Comparison of ENCODE assay signal across 8 cellular contexts in the genomic region with DNA sequence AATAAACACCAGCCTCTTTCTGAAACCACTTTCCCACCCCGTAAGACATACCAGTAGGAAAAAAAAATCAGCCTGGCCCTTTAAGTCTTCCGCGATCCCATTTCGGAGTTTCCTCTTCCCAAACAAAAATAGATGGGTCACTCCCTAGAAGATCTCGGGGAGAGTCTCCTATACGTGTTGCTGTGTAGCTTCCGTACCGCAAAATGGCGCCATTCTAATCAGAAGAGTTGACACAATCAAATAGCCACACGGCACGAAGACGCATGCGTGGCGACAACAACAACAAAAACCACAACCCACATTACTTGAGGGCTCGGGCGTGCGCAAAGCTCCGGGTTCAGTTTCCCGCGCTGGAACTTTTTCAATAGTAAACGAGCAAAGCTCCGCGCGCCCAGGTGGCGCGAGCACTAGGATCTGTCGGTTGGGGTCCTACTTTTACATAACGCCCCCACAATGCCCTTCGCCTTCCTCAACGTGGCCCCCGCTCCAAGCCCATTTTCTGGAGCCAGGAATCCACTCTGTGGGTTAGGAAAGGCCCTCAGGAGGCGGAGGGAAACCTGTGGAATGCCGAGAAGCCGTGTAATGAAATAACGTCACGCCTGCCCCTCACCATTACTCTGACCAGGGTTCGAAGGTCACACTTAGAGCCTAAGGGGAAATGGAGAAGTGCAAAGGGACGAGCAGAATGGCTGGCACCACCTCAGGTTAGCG. TPM values are rescaled to one million over a fixed set of nuclear protein-coding genes. Genes with fewer than 3 reads are reported as not detected.
DNase-seq lines count a peak whose midpoint lies in the region; ATAC-seq and TF ChIP-seq lines count a peak whose summit lies in the region.

GPANK1 (minus strand) TSS at position 208 of the 711 bp plus-strand sequence. CDS start 519 bp downstream, outside the sequence.

- peak within 1 kb of the TSS; percentile 85 to 90 for H3K27ac ChIP-seq in ovary
- H3K27ac ChIP-seq in thoracic aorta, result peak within 1 kb of the TSS; percentile 95 to 97

- TF ChIP-seq CTCF in Caco-2 (IDR thresholded peaks at IDR 0.05; ENCODE audit: insufficient read depth in 1 of 2, low read depth in 1 of 2, low read length in 1 of 2, severe bottlenecking in 1 of 2, unreplicated experiment in 1 of 2) (no peak), ovary (IDR thresholded peaks at IDR 0.05) (no peak), thoracic aorta (IDR thresholded peaks at IDR 0.05) (no peak)

- 0 to 1% (median 0%) methylated on average over 39 of the region's 39 CpGs for WGBS in ovary, 3 donors

- DNase-seq in Caco-2, result peak; percentile 79 to 85
- DNase-seq in H7, result peak; percentile 82
- DNase-seq in NCI-H146 (lab: John Stamatoyannopoulos, UW), result peak; percentile 89
- peak; percentile 87 for DNase-seq in T follicular helper cell (ENCODE audit: low read depth)
- peak; percentile 73 for DNase-seq in activated naive CD8-positive, alpha-beta T cell treated with anti-CD3 and anti-CD28 coated beads, Interleukin-2, amount 50 U/mL, for 16 hours (ENCODE audit: low read depth, low spot score)
- DNase-seq in head of caudate nucleus, result peak; percentile 80 to 96 (median 90)
- DNase-seq in ovary, result peak; percentile 87 to 93 (median 89)
- peak; percentile 86 for DNase-seq in thoracic aorta (ENCODE audit: low spot score)

- H3K27me3 ChIP-seq in Caco-2 (replicated peaks; ENCODE audit: control insufficient read depth, insufficient read depth, low read length) (no peaks in the 10 kb centered on the region), H7 (ENCODE audit: control insufficient read depth, insufficient read depth, low read length) (no peaks in the 10 kb centered on the region), ovary (no peaks in the 10 kb centered on the region), thoracic aorta (replicated peaks; ENCODE audit: insufficient read depth) (no peaks in the 10 kb centered on the region)

- POLR2A ChIA-PET in Caco-2 (lab: Charles Lee), result interaction anchor here (0.5 to 2.0 kb wide), 13 partner anchors 10 to 281 kb away, joined by 3 to 25 read pairs (median 4); partner anchors contain the start of genes APOM, BAG6, CFB and DDX39B

- peaks cover 25% of the 10 kb centered on the region for H3K4me1 Mint-ChIP-seq in Caco-2 (ENCODE audit: low read depth, unreplicated experiment)

- TF ChIP-seq EP300 in ovary (IDR thresholded peaks at IDR 0.05), result no peak

- peaks cover 17% of the 10 kb centered on the region for H3K4me1 ChIP-seq in Caco-2
- H3K4me1 ChIP-seq in ovary (ENCODE audit: insufficient read depth), result peaks cover 17% of the 10 kb centered on the region
- peaks cover 19 to 57% of the 10 kb centered on the region in 2 donors for H3K4me1 ChIP-seq in thoracic aorta (ENCODE audit: control insufficient read depth in 1 of 2, low read depth in 2 of 2)

- TF ChIP-seq POLR2A in ovary (IDR thresholded peaks at IDR 0.05), result peak; percentile 63

- H3K4me3 ChIP-seq in Caco-2 (ENCODE audit: low read depth, low read length), result peak within 1 kb of the TSS; percentile 90
- peak within 1 kb of the TSS; percentile 94 for H3K4me3 ChIP-seq in H7 (ENCODE audit: insufficient read depth, low read depth, low read length)
- peak within 1 kb of the TSS; percentile 78 for H3K4me3 ChIP-seq in ovary
- H3K4me3 ChIP-seq in thoracic aorta, result peak within 1 kb of the TSS; percentile 98

- peaks cover 95% of the 10 kb centered on the region for H3K36me3 Mint-ChIP-seq in Caco-2 (ENCODE audit: insufficient read depth, unreplicated experiment)

- peak within 1 kb of the TSS; percentile 86 for H3K4me3 Mint-ChIP-seq in Caco-2 (ENCODE audit: unreplicated experiment)

- peaks cover 2% of the 10 kb centered on the region for H3K36me3 ChIP-seq in Caco-2 (ENCODE audit: control insufficient read depth, insufficient read depth, low read length)
- peaks cover 34% of the 10 kb centered on the region for H3K36me3 ChIP-seq in H7 (replicated peaks; ENCODE audit: control insufficient read depth, insufficient read depth, low read length)
- H3K36me3 ChIP-seq in ovary, result no peaks in the 10 kb centered on the region
- peaks cover 28% of the 10 kb centered on the region for H3K36me3 ChIP-seq in thoracic aorta

- H3K27ac Mint-ChIP-seq in Caco-2 (ENCODE audit: unreplicated experiment), result peak within 1 kb of the TSS; percentile 96

- intact Hi-C loops in Caco-2 (cut with micrococcal nuclease; ENCODE audit: unreplicated experiment), result loop anchor here (1.0 to 5.0 kb wide), 5 partner anchors 13 to 162 kb away; partner anchors contain the start of genes ATP6V1G2, BAG6, CLIC1 and HSPA1B
- intact Hi-C loops in head of caudate nucleus (cut with DNase I), result loop anchor here (1.0 to 5.0 kb wide), 2 partner anchors 13 to 43 kb away; partner anchors contain the start of genes BAG6 and PRRC2A
- intact Hi-C loops in ovary (cut with DNase I), result loop anchor here in 1 of 4 donors (5.0 kb wide), 2 partner anchors 62 to 167 kb away; partner anchors contain the start of gene DDAH2

- H3K9me3 Mint-ChIP-seq in Caco-2 (ENCODE audit: unreplicated experiment), result no peaks in the 10 kb centered on the region

- CTCF ChIA-PET in Caco-2 (lab: Charles Lee), result interaction anchor here (1.0 kb wide), 3 partner anchors 9 to 38 kb away, joined by 3 to 5 read pairs (median 3); partner anchors contain the start of genes ABHD16A, APOM and BAG6

- no TSS peak for BruUV-seq in Caco-2 (replicated peaks; lab: Mats Ljungman, UMichigan)

- peak; percentile 42 for ATAC-seq in thoracic aorta (ENCODE audit: insufficient number of reproducible peaks, low FRiP score, low read depth)

- no peaks in the 10 kb centered on the region for H3K9me3 ChIP-seq in Caco-2
- H3K9me3 ChIP-seq in ovary, result no peaks in the 10 kb centered on the region
- H3K9me3 ChIP-seq in thoracic aorta, result no peaks in the 10 kb centered on the region

- H3K27me3 Mint-ChIP-seq in Caco-2 (ENCODE audit: insufficient read depth, unreplicated experiment), result no peaks in the 10 kb centered on the region

RNA-seq across cellular contexts. Expression of gene GPANK1, which starts in this region (rescaled TPM):
- 20.3 TPM in 2 replicates for total RNA-seq in Caco-2 (2022)
- total RNA-seq in H7 (2014; rRNA removed; shearing (Covaris generic)), result 28.6 and 33.3 TPM in 2 replicates
- 10 to 100 TPM; 14.6 to 19.9 (median 16.5) TPM for total RNA-seq in ovary
- 10 to 100 TPM; 25.1 to 26.6 TPM for polyA plus RNA-seq in ovary
- 10 to 100 TPM; 15.0 to 19.2 TPM for total RNA-seq in thoracic aorta

Comparison
In these comparisons a context has a peak if more than half of its experiments do, and no peak if none do; other contexts are left out.
1. Peak in every context shown above with its lines: DNase-seq, ATAC-seq, H3K4me3 ChIP-seq and H3K27ac ChIP-seq.